Comparison of ENCODE assay signal across 1 cellular context in the genomic region with DNA sequence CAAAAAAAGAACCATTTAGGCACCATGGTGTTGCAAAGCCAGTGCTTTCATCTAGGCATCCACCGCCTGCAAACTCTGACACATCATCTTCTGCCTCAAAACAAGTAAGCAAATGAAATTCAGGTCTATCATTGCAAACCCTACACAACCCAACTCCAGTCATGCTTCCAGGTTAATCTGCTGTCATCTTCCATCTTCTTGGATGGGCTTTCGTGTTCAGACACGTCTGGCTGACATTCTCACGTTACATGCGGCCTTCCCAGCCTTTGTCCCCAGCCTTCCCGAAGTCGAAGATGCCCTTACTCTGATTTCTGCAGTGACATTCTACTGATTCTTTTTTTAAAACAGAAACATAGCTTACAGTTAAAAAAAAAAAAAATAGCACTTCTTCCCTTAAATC.
TF ChIP-seq lines count a peak whose summit lies in the region.

No MANE protein-coding gene starts in this region.

TF ChIP-seq in GM12878, 131 proteins besides CTCF, POLR2A, EP300 and RAD21:
- TF ChIP-seq MTA3 (IDR thresholded peaks at IDR 0.05; ENCODE audit: borderline replicate concordance, low read length) (no peak), FOS (IDR thresholded peaks at IDR 0.05; ENCODE audit: borderline replicate concordance, extremely low read depth, insufficient read length) (no peak), MTA2 (IDR thresholded peaks at IDR 0.05; ENCODE audit: low read depth) (no peak), RUNX3 (IDR thresholded peaks at IDR 0.05; ENCODE audit: low read length) (no peak), PML (IDR thresholded peaks at IDR 0.05; ENCODE audit: low read length) (no peak), PAX8 (IDR thresholded peaks at IDR 0.05) (no peak), SMARCA5 (IDR thresholded peaks at IDR 0.05) (no peak), ATF7 (IDR thresholded peaks at IDR 0.05; ENCODE audit: low read depth) (no peak), CHD2 (IDR thresholded peaks at IDR 0.05; ENCODE audit: borderline replicate concordance, low read depth, low read length) (no peak), MXI1 (IDR thresholded peaks at IDR 0.05; ENCODE audit: low read depth, low read length) (no peak)
- TF ChIP-seq, protein P1, sequence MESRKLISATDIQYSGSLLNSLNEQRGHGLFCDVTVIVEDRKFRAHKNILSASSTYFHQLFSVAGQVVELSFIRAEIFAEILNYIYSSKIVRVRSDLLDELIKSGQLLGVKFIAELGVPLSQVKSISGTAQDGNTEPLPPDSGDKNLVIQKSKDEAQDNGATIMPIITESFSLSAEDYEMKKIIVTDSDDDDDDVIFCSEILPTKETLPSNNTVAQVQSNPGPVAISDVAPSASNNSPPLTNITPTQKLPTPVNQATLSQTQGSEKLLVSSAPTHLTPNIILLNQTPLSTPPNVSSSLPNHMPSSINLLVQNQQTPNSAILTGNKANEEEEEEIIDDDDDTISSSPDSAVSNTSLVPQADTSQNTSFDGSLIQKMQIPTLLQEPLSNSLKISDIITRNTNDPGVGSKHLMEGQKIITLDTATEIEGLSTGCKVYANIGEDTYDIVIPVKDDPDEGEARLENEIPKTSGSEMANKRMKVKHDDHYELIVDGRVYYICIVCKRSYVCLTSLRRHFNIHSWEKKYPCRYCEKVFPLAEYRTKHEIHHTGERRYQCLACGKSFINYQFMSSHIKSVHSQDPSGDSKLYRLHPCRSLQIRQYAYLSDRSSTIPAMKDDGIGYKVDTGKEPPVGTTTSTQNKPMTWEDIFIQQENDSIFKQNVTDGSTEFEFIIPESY (IDR thresholded peaks at IDR 0.05): no peak
